ENCODE assay signal across 8 cellular contexts in the genomic region with DNA sequence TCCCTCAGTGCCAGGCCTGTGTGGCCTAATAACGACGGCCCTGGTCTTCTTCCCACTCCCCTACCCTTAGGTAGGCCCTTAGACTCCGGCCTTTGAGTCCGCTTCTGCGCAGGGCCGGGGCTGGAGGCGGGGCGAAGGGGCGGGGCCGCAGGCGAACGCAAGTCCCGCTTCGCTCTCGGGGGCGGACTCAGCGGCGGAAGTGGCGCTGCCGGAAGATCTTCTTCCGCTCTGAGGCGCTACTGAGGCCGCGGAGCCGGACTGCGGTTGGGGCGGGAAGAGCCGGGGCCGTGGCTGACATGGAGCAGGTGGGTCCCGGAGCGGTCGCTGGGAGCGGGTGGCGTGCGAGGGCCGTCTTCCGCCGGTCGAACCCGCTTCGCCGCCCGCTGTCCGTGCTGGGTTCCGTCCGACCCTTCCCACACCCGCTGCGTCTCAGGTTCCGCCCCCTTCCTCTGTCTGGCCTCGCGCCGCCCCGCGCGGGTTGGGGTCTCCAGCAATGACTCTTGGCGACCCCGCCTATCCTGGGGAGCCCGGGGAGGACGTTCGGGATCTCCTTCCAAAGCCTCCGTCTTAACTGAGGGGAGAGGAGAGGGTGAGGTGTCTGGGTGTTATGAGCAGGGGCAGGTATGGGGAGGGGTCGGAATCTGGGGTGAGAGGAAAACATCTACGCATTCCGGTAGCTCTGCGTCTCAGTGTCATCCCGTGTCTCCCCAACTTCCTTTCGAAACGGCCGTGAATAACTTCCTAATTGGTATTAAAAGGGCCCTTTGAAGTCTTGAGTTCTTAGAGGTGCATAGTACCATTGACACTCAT. TPM values are rescaled to one million over a fixed set of nuclear protein-coding genes. Genes with fewer than 3 reads are reported as not detected.
DNase-seq lines count a peak whose midpoint lies in the region; ATAC-seq and TF ChIP-seq lines count a peak whose summit lies in the region.

A gene (plus strand): TSS at position 218 of the 810 bp plus-strand sequence. CDS start 16,388 bp downstream, outside the sequence.

- DNase-seq in AG08396 (ENCODE audit: low spot score), result peak; percentile 96
- DNase-seq in NCI-H446 treated with DMSO at 0.1 percent for 48 hours (lab: John Stamatoyannopoulos, UW), result peak; percentile 32
- peak; percentile 94 for DNase-seq in activated CD4-positive, alpha-beta T cell treated with anti-CD3 and anti-CD28 coated beads for 48 hours
- peak; percentile 96 for DNase-seq in colonic mucosa
- DNase-seq in left colon, result peak; percentile 95 to 97
- DNase-seq in stimulated activated CD4-positive, alpha-beta T cell treated with anti-CD3 and anti-CD28 coated beads, Interleukin-1b, Interleukin-23, amount 100 ng/mL, for 24 hours (ENCODE audit: low read depth in 4 of 4, low spot score in 1 of 4), result peak; percentile 75 to 92 (median 86)

- peak within 1 kb of the TSS; percentile 82 for H3K4me3 ChIP-seq in colonic mucosa

- no peaks in the 10 kb centered on the region for H3K27me3 ChIP-seq in colonic mucosa

- intact Hi-C loops in colonic mucosa (cut with DNase I) (no loop called here), left colon (cut with DNase I, micrococcal nuclease) (no loop called here)

- no peaks in the 10 kb centered on the region for H3K9me3 ChIP-seq in colonic mucosa

- peaks cover 31% of the 10 kb centered on the region for H3K4me1 ChIP-seq in colonic mucosa

- TF ChIP-seq CTCF in colonic mucosa (IDR thresholded peaks at IDR 0.05), result no peak

- ATAC-seq in GM18909 (IDR thresholded peaks at IDR 0.05; ENCODE audit: poor library complexity, unreplicated experiment) (peak; percentile 72), HG03342 (IDR thresholded peaks at IDR 0.05; ENCODE audit: unreplicated experiment) (peak; percentile 77), left colon (peak; percentile 60)

- H3K27ac ChIP-seq in colonic mucosa, result peak within 1 kb of the TSS; percentile 63

- peak within 1 kb of the TSS; percentile 72 to 93 for H3K9ac ChIP-seq in colonic mucosa (ENCODE audit: low read depth in 2 of 2, low read length in 2 of 2)

- H3K36me3 ChIP-seq in colonic mucosa, result no peaks in the 10 kb centered on the region

RNA-seq across cellular contexts. Expression of the gene that starts here (rescaled TPM):
- total RNA-seq in colonic mucosa (10 to 100 TPM; 30.0 to 41.3 TPM), left colon (10 to 100 TPM; 37.2 to 44.3 TPM)

Comparison
In these comparisons a context has a peak if more than half of its experiments do, and no peak if none do; other contexts are left out.
1. Peak in every context shown above with its lines: DNase-seq, ATAC-seq, H3K4me3 ChIP-seq and H3K27ac ChIP-seq.
2. DNase-seq: peak in every context shown above with its lines; median percentile 96 in AG08396; 96 in colonic mucosa; 96 in left colon; 94 in activated CD4-positive, alpha-beta T cell treated with anti-CD3 and anti-CD28 coated beads for 48 hours; 86 in stimulated activated CD4-positive, alpha-beta T cell treated with anti-CD3 and anti-CD28 coated beads, Interleukin-1b, Interleukin-23, amount 100 ng/mL, for 24 hours; 32 in NCI-H446 treated with DMSO at 0.1 percent for 48 hours.